Comparison of ENCODE assay signal across 14 cellular contexts in genomic region chr1:155773221-155773620, GRCh38.
"Had no signal": no experiment of that assay in that cellular context is flagged by ENCODE, and none has a peak within 500 bp of the region (broad histone marks: within the 10 kb centered on the region; RNA-seq: fewer than 3 reads in every experiment).

No MANE protein-coding gene starts in this region.

- DNase-seq: activated CD4-positive, alpha-beta T cell treated with anti-CD3 and anti-CD28 coated beads for 48 hours; activated CD4-positive, CD25-positive, alpha-beta regulatory T cell; activated effector memory CD4-positive, alpha-beta T cell treated with anti-CD3 and anti-CD28 coated beads, Interleukin-2, amount 50 U/mL, for 16 hours; activated T-cell treated with anti-CD3 and anti-CD28 coated beads, Interleukin-2, amount 50 U/mL, for 1 hour; amniotic stem cell; dorsolateral prefrontal cortex; nucleus accumbens; posterior cingulate gyrus; stimulated activated naive CD4-positive, alpha-beta T cell treated with Interleukin-2 at 50 U/mL for 16 hours; T1000; transverse colon; uterus had no signal

- H3K27ac Mint-ChIP-seq: activated naive CD4-positive, alpha-beta T cell treated with anti-CD3 and anti-CD28 coated beads, Interleukin-2, amount 50 U/mL, for 72 hours had no signal

- H3K27ac ChIP-seq: dorsolateral prefrontal cortex, transverse colon, uterus had no signal

- H3K4me3 Mint-ChIP-seq: natural killer cell treated with Interleukin-12 subunit alpha and Interleukin-12 subunit beta and Interleukin-15 and Interleukin-18, amount 100 ng/mL, for 72 hours had no signal

- H3K9me3 Mint-ChIP-seq: activated naive CD4-positive, alpha-beta T cell treated with anti-CD3 and anti-CD28 coated beads, Interleukin-2, amount 50 U/mL, for 72 hours; natural killer cell treated with Interleukin-12 subunit alpha and Interleukin-12 subunit beta and Interleukin-15 and Interleukin-18, amount 100 ng/mL, for 72 hours had no signal

- H3K27me3 ChIP-seq: dorsolateral prefrontal cortex, transverse colon, uterus had no signal

- ATAC-seq: activated naive CD4-positive, alpha-beta T cell treated with anti-CD3 and anti-CD28 coated beads, Interleukin-2, amount 50 U/mL, for 72 hours; natural killer cell treated with Interleukin-12 subunit alpha and Interleukin-12 subunit beta and Interleukin-15 and Interleukin-18, amount 100 ng/mL, for 72 hours had no signal

- H3K4me1 ChIP-seq: transverse colon, uterus had no signal

- H3K36me3 ChIP-seq: uterus had no signal

- H3K27me3 Mint-ChIP-seq: natural killer cell treated with Interleukin-12 subunit alpha and Interleukin-12 subunit beta and Interleukin-15 and Interleukin-18, amount 100 ng/mL, for 72 hours had no signal

- H3K9me3 ChIP-seq: transverse colon, uterus had no signal

- H3K4me3 ChIP-seq: dorsolateral prefrontal cortex, transverse colon, uterus had no signal
